8 cellular contexts compared by ENCODE assay signal in genomic region chr1:72037745-72038343, GRCh38.
DNase-seq lines count a peak whose midpoint lies in the region; ATAC-seq and TF ChIP-seq lines count a peak whose summit lies in the region.

No MANE protein-coding gene starts in this region.

- no peak for TF ChIP-seq POLR2A in gastrocnemius medialis (IDR thresholded peaks at IDR 0.05)

- no peaks in the 10 kb centered on the region for H3K27me3 Mint-ChIP-seq in CD4-positive, alpha-beta T cell

- no peak overlapping the region for H3K27ac ChIP-seq in HL-60 (replicated peaks)
- no peak overlapping the region for H3K27ac ChIP-seq in gastrocnemius medialis
- no peak overlapping the region for H3K27ac ChIP-seq in CD4-positive, alpha-beta T cell (ENCODE audit: low read depth, low read length)

- H3K9me3 ChIP-seq in gastrocnemius medialis, result no peaks in the 10 kb centered on the region
- H3K9me3 ChIP-seq in CD4-positive, alpha-beta T cell (ENCODE audit: control insufficient read depth, low read length), result no peaks in the 10 kb centered on the region

- H3K9me3 Mint-ChIP-seq in CD4-positive, alpha-beta T cell, result no peaks in the 10 kb centered on the region

- TF ChIP-seq CTCF in AG09319 (IDR thresholded peaks at IDR 0.05; ENCODE audit: low read depth, low read length) (peak; percentile 59), GM12864 (IDR thresholded peaks at IDR 0.05; ENCODE audit: low read depth, low read length, missing control alignments) (peak; percentile 34), HL-60 (IDR thresholded peaks at IDR 0.05; ENCODE audit: insufficient read depth, low read length) (peak; percentile 40), fibroblast of mammary gland (conservative IDR thresholded peaks at IDR 0.05; ENCODE audit: control insufficient read depth, insufficient read depth, low read depth, low read length) (peak; percentile 58), retinal pigment epithelial cell (conservative IDR thresholded peaks at IDR 0.05; ENCODE audit: low read depth, low read length) (peak; percentile 65), gastrocnemius medialis (IDR thresholded peaks at IDR 0.05 in 4 of 5, conservative IDR thresholded peaks at IDR 0.05 in 1 of 5) (peak in 1 of 5 experiments; percentile 7)
- no peak for TF ChIP-seq CTCF in CD4-positive, alpha-beta T cell (IDR thresholded peaks at IDR 0.05)

- no peaks in the 10 kb centered on the region for H3K4me1 Mint-ChIP-seq in CD4-positive, alpha-beta T cell (ENCODE audit: low read depth)

- no peaks in the 10 kb centered on the region for H3K27me3 ChIP-seq in HL-60 (ENCODE audit: insufficient read depth, poor library complexity, severe bottlenecking)
- H3K27me3 ChIP-seq in gastrocnemius medialis, result no peaks in the 10 kb centered on the region
- H3K27me3 ChIP-seq in CD4-positive, alpha-beta T cell (ENCODE audit: control insufficient read depth, insufficient read depth, low read length), result no peaks in the 10 kb centered on the region

- H3K4me3 ChIP-seq in GM12864 (ENCODE audit: low read depth, low read length) (no peak overlapping the region), HL-60 (replicated peaks; ENCODE audit: insufficient read depth, low read length) (no peak overlapping the region), fibroblast of mammary gland (ENCODE audit: control insufficient read depth, low read depth, low read length) (no peak overlapping the region), retinal pigment epithelial cell (ENCODE audit: low read length) (no peak overlapping the region), gastrocnemius medialis (no peak overlapping the region)

- no peak overlapping the region for H3K27ac Mint-ChIP-seq in CD4-positive, alpha-beta T cell

- peak; percentile 11 for DNase-seq in AG09319 (ENCODE audit: extremely low read depth, low read depth)
- no peak for DNase-seq in GM12864 (ENCODE audit: low read depth)
- DNase-seq in HL-60 (ENCODE audit: low read depth in 1 of 2, low spot score in 1 of 2), result peak; percentile 5 to 49
- DNase-seq in RPMI7951 (ENCODE audit: low read depth), result peak; percentile 0
- DNase-seq in fibroblast of mammary gland (ENCODE audit: low read depth), result peak; percentile 56
- no peak for DNase-seq in retinal pigment epithelial cell (ENCODE audit: low read depth)
- DNase-seq in gastrocnemius medialis, result no peak
- DNase-seq in CD4-positive, alpha-beta T cell, result no peak

- intact Hi-C loops in gastrocnemius medialis (cut with DNase I; ENCODE audit: low total_unique reads), result no loop called here
- intact Hi-C loops in CD4-positive, alpha-beta T cell (cut with DNase I, micrococcal nuclease), result no loop called here

- H3K36me3 ChIP-seq in gastrocnemius medialis, result no peaks in the 10 kb centered on the region

- H3K4me3 Mint-ChIP-seq in CD4-positive, alpha-beta T cell, result no peak overlapping the region

- ATAC-seq in gastrocnemius medialis, result no peak
- no peak for ATAC-seq in CD4-positive, alpha-beta T cell (ENCODE audit: poor library complexity)

- in situ Hi-C loops in gastrocnemius medialis (cut with MboI; ENCODE audit: low sequenced_read_pairs in 4 of 4), result no loop called here

- H3K36me3 Mint-ChIP-seq in CD4-positive, alpha-beta T cell (ENCODE audit: low read depth), result no peaks in the 10 kb centered on the region

- POLR2A ChIA-PET in CD4-positive, alpha-beta T cell (lab: Charles Lee), result no interaction called here

- CTCF ChIA-PET in CD4-positive, alpha-beta T cell (lab: Charles Lee), result no interaction called here

- no peaks in the 10 kb centered on the region for H3K4me1 ChIP-seq in gastrocnemius medialis

Comparison
In these comparisons a context has a peak if more than half of its experiments do, and no peak if none do; other contexts are left out.
1. DNase-seq: peak in AG09319 (single experiment), HL-60 (2 of 2), RPMI7951 (single experiment) and fibroblast of mammary gland (single experiment); none in GM12864 (single experiment), retinal pigment epithelial cell (single experiment), gastrocnemius medialis (0 of 2) and CD4-positive, alpha-beta T cell (0 of 10).